ENCODE assay signal across 1 cellular context in the genomic region with DNA sequence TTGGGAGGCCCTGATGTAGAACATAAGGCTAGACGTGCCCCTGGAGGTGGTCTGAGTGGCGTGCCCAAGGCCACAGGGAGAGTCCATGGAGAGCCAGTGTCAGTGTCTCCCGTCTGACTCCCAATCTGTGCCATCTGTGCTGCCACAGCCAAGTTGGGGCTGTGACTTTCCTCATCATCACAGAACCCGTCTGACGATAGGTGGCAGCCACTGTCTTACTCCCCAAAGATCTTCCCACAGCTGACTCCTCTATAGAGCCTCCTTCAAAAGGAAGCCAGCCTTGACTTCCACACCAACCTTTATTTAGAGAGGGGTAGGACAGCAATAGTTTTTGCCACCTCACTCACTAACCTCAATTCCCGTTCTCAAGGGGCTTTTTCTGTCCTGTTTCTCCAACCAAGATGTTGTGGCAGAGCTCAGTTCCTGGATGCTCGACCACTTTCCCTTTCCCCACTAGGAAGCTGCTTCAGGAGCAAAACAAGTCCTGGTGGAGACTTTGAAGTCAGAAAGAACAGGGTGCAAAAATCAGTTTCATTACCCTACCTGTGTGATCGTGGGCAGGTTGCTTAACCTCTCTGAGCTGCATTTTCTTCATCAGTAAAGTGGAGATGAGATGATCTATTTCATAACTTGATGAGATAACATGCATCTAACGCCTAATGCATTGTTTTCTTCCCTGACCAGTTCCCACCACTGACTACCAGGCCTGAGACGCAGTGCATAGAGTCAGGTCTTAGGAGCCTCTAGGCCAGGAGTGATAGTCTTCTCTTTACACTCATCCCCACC.
TF ChIP-seq lines count a peak whose summit lies in the region.

No MANE protein-coding gene starts in this region.

TF ChIP-seq in HCT116, 20 proteins besides CTCF, POLR2A, EP300 and RAD21:
- TF ChIP-seq CBX3 (IDR thresholded peaks at IDR 0.05; ENCODE audit: low read depth) (no peak), FOSL1 (IDR thresholded peaks at IDR 0.05; ENCODE audit: low read depth) (no peak), YY1 (IDR thresholded peaks at IDR 0.05; ENCODE audit: extremely low read depth, insufficient replicate concordance, low read depth, low read length) (no peak), EZH2phosphoT487 (IDR thresholded peaks at IDR 0.05; ENCODE audit: borderline replicate concordance) (no peak)
- TF ChIP-seq, protein P1, sequence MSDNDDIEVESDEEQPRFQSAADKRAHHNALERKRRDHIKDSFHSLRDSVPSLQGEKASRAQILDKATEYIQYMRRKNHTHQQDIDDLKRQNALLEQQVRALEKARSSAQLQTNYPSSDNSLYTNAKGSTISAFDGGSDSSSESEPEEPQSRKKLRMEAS (IDR thresholded peaks at IDR 0.05), result no peak
TF ChIP-seq in HCT116: peak in this region for 0.
